1 cellular context compared by ENCODE assay signal in genomic region chr11:76670475-76671235, GRCh38.
TF ChIP-seq lines count a peak whose summit lies in the region.

Gene LRRC32 (minus strand): TSS chr11:76670747. CDS start chr11:76665954, 4,793 bp downstream.

TF ChIP-seq in K562, 482 proteins besides CTCF, POLR2A, EP300 and RAD21 (continued from another document and continues in another):
- no peak for TF ChIP-seq CHD7 (IDR thresholded peaks at IDR 0.05; ENCODE audit: low read depth, low read length)
- no peak for TF ChIP-seq ZNF766 (CRISPR knock-in tag; conservative IDR thresholded peaks at IDR 0.05)
- TF ChIP-seq MYNN (IDR thresholded peaks at IDR 0.05) = no peak
- TF ChIP-seq MYNN (CRISPR knock-in tag; IDR thresholded peaks at IDR 0.05) = no peak
- peak in 1 of 2 experiments; percentile 58; a peak in 2 of 4 replicates for TF ChIP-seq MNT (conservative IDR thresholded peaks at IDR 0.05)
- 0 out of 2 replicates have a peak, but pooled peaks have one; percentile 18 for TF ChIP-seq SAFB (IDR thresholded peaks at IDR 0.05; ENCODE audit: borderline replicate concordance, low read depth, low read length)
- TF ChIP-seq ZNF740 (CRISPR knock-in tag; IDR thresholded peaks at IDR 0.05) = no peak
- no peak for TF ChIP-seq ZNF740 (tag; IDR thresholded peaks at IDR 0.05)
- no peak for TF ChIP-seq KAT7 (CRISPR knock-in tag; IDR thresholded peaks at IDR 0.05; ENCODE audit: borderline replicate concordance)
- no peak for TF ChIP-seq ZFP30 (CRISPR knock-in tag; IDR thresholded peaks at IDR 0.05; ENCODE audit: borderline replicate concordance)
- TF ChIP-seq CBFA2T3 (IDR thresholded peaks at IDR 0.05) = no peak
- TF ChIP-seq FOXK2 (conservative IDR thresholded peaks at IDR 0.05 in 1 of 2, IDR thresholded peaks at IDR 0.05 in 1 of 2; ENCODE audit: low read depth in 2 of 2) = no peak
- TF ChIP-seq NRF1 (conservative IDR thresholded peaks at IDR 0.05 in 1 of 2, IDR thresholded peaks at IDR 0.05 in 1 of 2) = no peak
- TF ChIP-seq HDGF (IDR thresholded peaks at IDR 0.05) = no peak
- TF ChIP-seq ARNT (IDR thresholded peaks at IDR 0.05) = no peak
- TF ChIP-seq SRF (CRISPR knock-in tag; IDR thresholded peaks at IDR 0.05) = no peak
- TF ChIP-seq MED1 (CRISPR knock-in tag; IDR thresholded peaks at IDR 0.05; ENCODE audit: borderline replicate concordance) = no peak
- TF ChIP-seq PRPF4 (IDR thresholded peaks at IDR 0.05; ENCODE audit: insufficient read depth, low read depth, low read length, poor library complexity, severe bottlenecking) = no peak
- TF ChIP-seq NEUROD1 (IDR thresholded peaks at IDR 0.05; ENCODE audit: borderline replicate concordance, low read depth, low read length, partially characterized antibody) = peak; percentile 18
- no peak for TF ChIP-seq IRF9 (tag; IDR thresholded peaks at IDR 0.05)
- TF ChIP-seq CCNT2 (IDR thresholded peaks at IDR 0.05; ENCODE audit: borderline replicate concordance, extremely low read depth, insufficient read length, low read depth, low read length) = no peak
- TF ChIP-seq BCOR (IDR thresholded peaks at IDR 0.05) = 0 out of 2 replicates have a peak, but pooled peaks have one; percentile 35
- TF ChIP-seq ZNF408 (CRISPR knock-in tag; IDR thresholded peaks at IDR 0.05; ENCODE audit: low read depth) = no peak
- TF ChIP-seq TAF15 (IDR thresholded peaks at IDR 0.05; ENCODE audit: low read depth, low read length) = no peak
- no peak for TF ChIP-seq E2F5 (CRISPR knock-in tag; IDR thresholded peaks at IDR 0.05)
- 0 out of 2 replicates have a peak, but pooled peaks have one; percentile 24 for TF ChIP-seq MAX (CRISPR knock-in tag; IDR thresholded peaks at IDR 0.05)
- peak in 1 of 2 experiments; percentile 57; a peak in 1 of 4 replicates for TF ChIP-seq MAZ (CRISPR knock-in tag; conservative IDR thresholded peaks at IDR 0.05 in 1 of 2, IDR thresholded peaks at IDR 0.05 in 1 of 2)
- peak; percentile 42 for TF ChIP-seq EGR1 (conservative IDR thresholded peaks at IDR 0.05)
- no peak for TF ChIP-seq TFE3 (CRISPR knock-in tag; IDR thresholded peaks at IDR 0.05)
- TF ChIP-seq HMG20B (CRISPR knock-in tag; IDR thresholded peaks at IDR 0.05) = no peak
- no peak for TF ChIP-seq SAFB2 (IDR thresholded peaks at IDR 0.05; ENCODE audit: borderline replicate concordance, low read depth, low read length, severe bottlenecking)
- no peak for TF ChIP-seq ZNF395 (CRISPR knock-in tag; IDR thresholded peaks at IDR 0.05)
- no peak for TF ChIP-seq SRSF7 (optimal IDR thresholded peaks at IDR 0.05; ENCODE audit: low read depth, low read length)
- peak; percentile 51; the same call in 1 of the 2 replicates for TF ChIP-seq NKRF (IDR thresholded peaks at IDR 0.05; ENCODE audit: borderline replicate concordance)
- no peak for TF ChIP-seq PURB (CRISPR knock-in tag; IDR thresholded peaks at IDR 0.05; ENCODE audit: low read depth)
- TF ChIP-seq TAF9B (IDR thresholded peaks at IDR 0.05; ENCODE audit: partially characterized antibody) = no peak
- TF ChIP-seq PHF8 (IDR thresholded peaks at IDR 0.05; ENCODE audit: borderline replicate concordance, low read length) = peak; percentile 19; the same call in 1 of the 2 replicates
